19 cellular contexts compared by ENCODE assay signal in genomic region chr16:76287466-76287865, GRCh38. TPM values are rescaled to one million over a fixed set of nuclear protein-coding genes. Genes with fewer than 3 reads are reported as not detected.
"Had no signal": no experiment of that assay in that cellular context is flagged by ENCODE, and none has a peak within 500 bp of the region (broad histone marks: within the 10 kb centered on the region; RNA-seq: fewer than 3 reads in every experiment).

No MANE protein-coding gene starts in this region.

- H3K36me3 ChIP-seq: heart left ventricle, sigmoid colon, stomach had no signal

- H3K27ac ChIP-seq: heart left ventricle, parathyroid adenoma, psoas muscle, sigmoid colon, skin epidermis, stomach had no signal

- H3K9me3 ChIP-seq: heart left ventricle, psoas muscle, sigmoid colon, stomach had no signal

- ATAC-seq: esophagus mucosa; heart left ventricle; left lobe of liver; naive thymus-derived CD4-positive, alpha-beta T cell; psoas muscle had no signal

- DNase-seq: effector memory CD4-positive, alpha-beta T cell; heart left ventricle; hypothalamus; mammary epithelial cell; naive thymus-derived CD4-positive, alpha-beta T cell; nephron progenitor cell; psoas muscle; sigmoid colon; stimulated activated naive CD4-positive, alpha-beta T cell; stomach; trophoblast cell had no signal

- H3K27me3 ChIP-seq: heart left ventricle, sigmoid colon, stomach had no signal

- H3K4me3 ChIP-seq: heart left ventricle, psoas muscle, sigmoid colon, skin epidermis, stomach had no signal

- H3K4me1 ChIP-seq: heart left ventricle, parathyroid adenoma, psoas muscle, sigmoid colon, stomach had no signal

RNA-seq across cellular contexts. Expression of gene CNTNAP4, which starts 10.3 kb away (rescaled TPM):
- total RNA-seq: esophagus mucosa; fibroblast of lung; glomerular endothelial cell; heart left ventricle; left lobe of liver; lower leg skin; naive thymus-derived CD4-positive, alpha-beta T cell; omental fat pad had no signal
- polyA plus RNA-seq: fibroblast of lung; heart left ventricle; naive thymus-derived CD4-positive, alpha-beta T cell; stomach had no signal
